14 cellular contexts compared by ENCODE assay signal in genomic region chrX:34559325-34559724, GRCh38.
DNase-seq lines count a peak whose midpoint lies in the region; ATAC-seq and TF ChIP-seq lines count a peak whose summit lies in the region.
"Had no signal": no experiment of that assay in that cellular context is flagged by ENCODE, and none has a peak within 500 bp of the region (broad histone marks: within the 10 kb centered on the region; RNA-seq: fewer than 3 reads in every experiment).

No MANE protein-coding gene starts in this region.

- DNase-seq in AG20443 (ENCODE audit: low spot score) (peak; percentile 4), NCI-H748 treated with DMSO at 0.1 percent for 48 hours (lab: John Stamatoyannopoulos, UW) (peak; percentile 3), fibroblast of peridontal ligament (ENCODE audit: extremely low read depth) (peak; percentile 44), T-helper 9 cell (no peak), NCI-H1105 (lab: John Stamatoyannopoulos, UW) (no peak), lower lobe of right lung (no peak)
- DNase-seq: activated CD8-positive, alpha-beta memory T cell treated with anti-CD3 and anti-CD28 coated beads, Interleukin-2, amount 50 U/mL, for 48 hours; DMS79; heart right ventricle; naive thymus-derived CD8-positive, alpha-beta T cell; NCI-H774; stimulated activated naive CD4-positive, alpha-beta T cell treated with Interleukin-2 at 50 U/mL for 16 hours had no signal

- no peak overlapping the region for H3K4me3 ChIP-seq in lower lobe of right lung
- H3K4me3 ChIP-seq: heart right ventricle had no signal

- ATAC-seq in GM18909 (IDR thresholded peaks at IDR 0.05; ENCODE audit: poor library complexity, unreplicated experiment) (peak; percentile 74), GM18502 (IDR thresholded peaks at IDR 0.05; ENCODE audit: poor library complexity, unreplicated experiment) (no peak), lower lobe of right lung (no peak)
- ATAC-seq: heart right ventricle; naive thymus-derived CD8-positive, alpha-beta T cell had no signal

- no peak for TF ChIP-seq CTCF in lower lobe of right lung (IDR thresholded peaks at IDR 0.05)

- no peaks in the 10 kb centered on the region for H3K4me1 ChIP-seq in lower lobe of right lung
- H3K4me1 ChIP-seq: heart right ventricle had no signal

- no peaks in the 10 kb centered on the region for H3K36me3 ChIP-seq in lower lobe of right lung
- H3K36me3 ChIP-seq: heart right ventricle had no signal

- no peaks in the 10 kb centered on the region for H3K27me3 ChIP-seq in lower lobe of right lung (ENCODE audit: low read depth)
- H3K27me3 ChIP-seq: heart right ventricle had no signal

- H3K9me3 ChIP-seq in lower lobe of right lung = no peaks in the 10 kb centered on the region
- H3K9me3 ChIP-seq: heart right ventricle had no signal

- H3K27ac ChIP-seq in lower lobe of right lung = no peak overlapping the region
- H3K27ac ChIP-seq: heart right ventricle had no signal

- intact Hi-C loops in lower lobe of right lung (cut with DNase I) = no loop called here

Comparison
In these comparisons a context has a peak if more than half of its experiments do, and no peak if none do; other contexts are left out.
1. DNase-seq: peak in AG20443 (single experiment), NCI-H748 treated with DMSO at 0.1 percent for 48 hours (single experiment) and fibroblast of peridontal ligament (single experiment); none in T-helper 9 cell (single experiment), NCI-H1105 (single experiment) and lower lobe of right lung (single experiment).